Comparison of ENCODE assay signal across 10 cellular contexts in the genomic region with DNA sequence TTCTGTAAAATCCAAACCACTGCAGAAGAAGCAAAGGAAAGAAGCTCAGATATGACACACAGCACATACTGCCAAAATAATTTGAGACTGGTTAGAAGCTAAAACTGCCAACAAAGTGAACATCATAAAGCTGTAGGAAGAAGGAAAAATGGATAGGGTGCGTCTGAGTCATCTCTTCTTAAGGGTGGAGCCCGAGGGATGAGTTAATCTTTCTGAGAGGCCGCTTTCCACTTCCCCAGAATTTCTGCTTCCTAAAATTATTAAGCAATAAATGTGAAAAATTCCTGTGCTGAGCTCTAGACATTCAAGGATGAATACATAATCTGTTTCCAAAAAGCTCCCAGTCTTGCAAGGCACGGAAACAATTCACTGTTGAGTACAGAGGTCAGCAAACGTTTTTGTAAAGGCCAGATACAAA. TPM values are rescaled to one million over a fixed set of nuclear protein-coding genes. Genes with fewer than 3 reads are reported as not detected.
DNase-seq lines count a peak whose midpoint lies in the region; ATAC-seq and TF ChIP-seq lines count a peak whose summit lies in the region.
"Had no signal": no experiment of that assay in that cellular context is flagged by ENCODE, and none has a peak within 500 bp of the region (broad histone marks: within the 10 kb centered on the region; RNA-seq: fewer than 3 reads in every experiment).

No MANE protein-coding gene starts in this region.

- peaks cover 21% of the 10 kb centered on the region for H3K4me1 Mint-ChIP-seq in activated CD4-positive, alpha-beta memory T cell treated with anti-CD3 and anti-CD28 coated beads, Interleukin-2, amount 10 ng/mL, durations not matched to agents 7 days and 5 days

- H3K36me3 Mint-ChIP-seq in activated CD4-positive, alpha-beta memory T cell treated with anti-CD3 and anti-CD28 coated beads, Interleukin-2, amount 10 ng/mL, durations not matched to agents 7 days and 5 days (ENCODE audit: low read depth): peaks cover 50% of the 10 kb centered on the region

- peak overlapping the region; percentile 25 for H3K27ac Mint-ChIP-seq in activated CD4-positive, alpha-beta memory T cell treated with anti-CD3 and anti-CD28 coated beads, Interleukin-2, amount 10 ng/mL, durations not matched to agents 7 days and 5 days

- WGBS in heart right ventricle, 2 donors: 66 to 67% methylated on average over 5 of the region's 5 CpGs

- no peak overlapping the region for H3K4me3 Mint-ChIP-seq in activated CD4-positive, alpha-beta memory T cell treated with anti-CD3 and anti-CD28 coated beads, Interleukin-2, amount 10 ng/mL, durations not matched to agents 7 days and 5 days

- H3K27ac ChIP-seq in heart right ventricle: peak overlapping the region in 5 of 10 donors; percentile 18 to 62 (median 25)
- H3K27ac ChIP-seq in ascending aorta: peak overlapping the region in 1 of 2 donors; percentile 50
- H3K27ac ChIP-seq: 22Rv1 had no signal

- CTCF ChIA-PET in activated CD4-positive, alpha-beta memory T cell treated with anti-CD3 and anti-CD28 coated beads, Interleukin-2, amount 10 ng/mL, durations not matched to agents 7 days and 5 days (lab: Charles Lee): interaction anchor here (1.3 to 3.3 kb wide), 4 partner anchors 12 to 265 kb away, joined by 7 to 32 read pairs (median 14); no protein-coding TSS in a partner anchor

- peak in 5 of 8 donors; percentile 11 to 68 (median 47) for ATAC-seq in heart right ventricle

- TF ChIP-seq CTCF in heart right ventricle (IDR thresholded peaks at IDR 0.05) (no peak), ascending aorta (IDR thresholded peaks at IDR 0.05) (no peak)

- POLR2A ChIA-PET in activated CD4-positive, alpha-beta memory T cell treated with anti-CD3 and anti-CD28 coated beads, Interleukin-2, amount 10 ng/mL, durations not matched to agents 7 days and 5 days (lab: Charles Lee): interaction anchor here (1.1 to 2.3 kb wide), 8 partner anchors 9 to 297 kb away, joined by 3 to 6 read pairs (median 4); partner anchors contain the start of genes CAP1 and SMAP2

- intact Hi-C loops in heart right ventricle (cut with DNase I): no loop called here
- intact Hi-C loops in ascending aorta (cut with DNase I): no loop called here

- H3K4me1 ChIP-seq in heart right ventricle (peaks cover 0 to 80% (median 0%) of the 10 kb centered on the region in 9 donors), ascending aorta (no peaks in the 10 kb centered on the region)

- H3K9me3 ChIP-seq in heart right ventricle (no peaks in the 10 kb centered on the region), ascending aorta (no peaks in the 10 kb centered on the region)

- no peaks in the 10 kb centered on the region for H3K27me3 ChIP-seq in heart right ventricle
- no peaks in the 10 kb centered on the region for H3K27me3 ChIP-seq in ascending aorta

- H3K27me3 Mint-ChIP-seq in activated CD4-positive, alpha-beta memory T cell treated with anti-CD3 and anti-CD28 coated beads, Interleukin-2, amount 10 ng/mL, durations not matched to agents 7 days and 5 days: no peaks in the 10 kb centered on the region

- H3K9me3 Mint-ChIP-seq in activated CD4-positive, alpha-beta memory T cell treated with anti-CD3 and anti-CD28 coated beads, Interleukin-2, amount 10 ng/mL, durations not matched to agents 7 days and 5 days: no peaks in the 10 kb centered on the region

- H3K36me3 ChIP-seq in heart right ventricle (peaks cover 0 to 94% (median 57%) of the 10 kb centered on the region in 9 donors), ascending aorta (peaks cover 40 to 55% of the 10 kb centered on the region in 2 donors)

- H3K4me3 ChIP-seq in heart right ventricle (no peak overlapping the region), ascending aorta (no peak overlapping the region)

- DNase-seq in NOMO-1 treated with DMSO at 0.1 percent for 48 hours (lab: John Stamatoyannopoulos, UW; ENCODE audit: unreplicated experiment) (peak; percentile 36), NOMO-1 treated with dmso at 0.1 percent for 144 hours (lab: John Stamatoyannopoulos, UW; ENCODE audit: unreplicated experiment) (no peak), heart right ventricle (no peak), stromal cell of bone marrow (ENCODE audit: low read depth) (peak; percentile 90), ascending aorta (ENCODE audit: low spot score in 2 of 2) (no peak), COR-L47 (lab: John Stamatoyannopoulos, UW) (no peak), midbrain (lab: John Stamatoyannopoulos, UW) (no peak)
- no peak for DNase-seq in activated CD4-positive, alpha-beta memory T cell treated with anti-CD3 and anti-CD28 coated beads, Interleukin-2, amount 10 ng/mL, durations not matched to agents 7 days and 5 days
- DNase-seq: Kasumi-1 had no signal

RNA-seq across cellular contexts. Expression of gene PPT1, which starts 20.1 kb away (rescaled TPM):
- total RNA-seq in activated CD4-positive, alpha-beta memory T cell treated with anti-CD3 and anti-CD28 coated beads, Interleukin-2, amount 10 ng/mL, durations not matched to agents 7 days and 5 days: 10 to 100 TPM; 76.9 to 83.4 TPM
- total RNA-seq in heart right ventricle: 10 to 100 TPM; 32.9 to 71.3 (median 38.5) TPM
- polyA plus RNA-seq in heart right ventricle: 10 to 100 TPM; 31.5 to 33.1 TPM
- total RNA-seq in ascending aorta: 84.2 TPM

RNA-seq across cellular contexts. Expression of gene CAP1, which starts 36.4 kb away (rescaled TPM):
- 100 to 1,000 TPM; 890 to 908 TPM for total RNA-seq in activated CD4-positive, alpha-beta memory T cell treated with anti-CD3 and anti-CD28 coated beads, Interleukin-2, amount 10 ng/mL, durations not matched to agents 7 days and 5 days
- total RNA-seq in heart right ventricle: 100 to 1,000 TPM in 2 of 10 donors, 10 to 100 TPM in 8; 46.4 to 157 (median 55.8) TPM
- 10 to 100 TPM; 25.2 to 93.5 TPM for polyA plus RNA-seq in heart right ventricle
- total RNA-seq in ascending aorta: 252 TPM

Comparison
In these comparisons a context has a peak if more than half of its experiments do, and no peak if none do; other contexts are left out.
1. DNase-seq: peak in NOMO-1 treated with DMSO at 0.1 percent for 48 hours (single experiment) and stromal cell of bone marrow (single experiment); none in NOMO-1 treated with dmso at 0.1 percent for 144 hours (single experiment), activated CD4-positive, alpha-beta memory T cell treated with anti-CD3 and anti-CD28 coated beads, Interleukin-2, amount 10 ng/mL, durations not matched to agents 7 days and 5 days (single experiment), heart right ventricle (0 of 2), ascending aorta (0 of 2), COR-L47 (single experiment) and midbrain (single experiment).